8 cellular contexts compared by ENCODE assay signal in genomic region chr2:102187191-102188150, GRCh38. TPM values are rescaled to one million over a fixed set of nuclear protein-coding genes. Genes with fewer than 3 reads are reported as not detected.
A peak's percentile ranks its signal among the peaks of the same experiment; 100 is the strongest.
DNase-seq lines count a peak whose midpoint lies in the region; ATAC-seq and TF ChIP-seq lines count a peak whose summit lies in the region.

No MANE protein-coding gene starts in this region.

- no peaks in the 10 kb centered on the region for H3K27me3 ChIP-seq in SJSA1 (replicated peaks)
- no peaks in the 10 kb centered on the region for H3K27me3 ChIP-seq in right cardiac atrium (ENCODE audit: control insufficient read depth, insufficient read depth)
- no peaks in the 10 kb centered on the region for H3K27me3 ChIP-seq in prostate gland (replicated peaks; ENCODE audit: insufficient read depth)

- H3K27ac Mint-ChIP-seq in activated naive CD4-positive, alpha-beta T cell treated with anti-CD3 and anti-CD28 coated beads, Interleukin-2, amount 50 U/mL, for 72 hours: peak overlapping the region in 1 of 2 donors; percentile 66

- H3K9me3 ChIP-seq in SJSA1 (replicated peaks) (no peaks in the 10 kb centered on the region), right cardiac atrium (ENCODE audit: control insufficient read depth, low read length) (no peaks in the 10 kb centered on the region), prostate gland (no peaks in the 10 kb centered on the region)

- H3K4me3 ChIP-seq in SJSA1 (peak overlapping the region; percentile 10; the same call in 1 of the 2 replicates), right cardiac atrium (ENCODE audit: low read length) (peak overlapping the region; percentile 44), prostate gland (peak overlapping the region; percentile 37 to 43)

- no peaks in the 10 kb centered on the region for H3K36me3 ChIP-seq in SJSA1
- no peaks in the 10 kb centered on the region for H3K36me3 ChIP-seq in prostate gland

- peaks cover 0 to 4% of the 10 kb centered on the region in 2 donors for H3K9me3 Mint-ChIP-seq in activated naive CD4-positive, alpha-beta T cell treated with anti-CD3 and anti-CD28 coated beads, Interleukin-2, amount 50 U/mL, for 72 hours

- intact Hi-C loops in right cardiac atrium (cut with DNase I): loop anchor here in 2 of 4 donors (10.0 kb wide), 2 partner anchors 47 to 257 kb away; no protein-coding TSS in a partner anchor
- intact Hi-C loops in prostate gland (cut with DNase I): loop anchor here (10.0 kb wide), 1 partner anchor 57 kb away; no protein-coding TSS in a partner anchor

- H3K27ac ChIP-seq in SJSA1 (no peak overlapping the region), right cardiac atrium (ENCODE audit: low read length) (peak overlapping the region; percentile 20), prostate gland (peak overlapping the region; percentile 73 to 74)

- peak in 3 of 4 experiments; percentile 14 to 56 (median 51) for TF ChIP-seq CTCF in prostate gland (IDR thresholded peaks at IDR 0.05)

- ATAC-seq in activated naive CD4-positive, alpha-beta T cell treated with anti-CD3 and anti-CD28 coated beads, Interleukin-2, amount 50 U/mL, for 72 hours: peak; percentile 48 to 81
- ATAC-seq in right cardiac atrium: peak; percentile 88 to 89
- no peak for ATAC-seq in HG03097 (IDR thresholded peaks at IDR 0.05; ENCODE audit: low FRiP score, unreplicated experiment)

- H3K4me1 ChIP-seq in SJSA1 (replicated peaks) (no peaks in the 10 kb centered on the region), right cardiac atrium (ENCODE audit: control insufficient read depth, insufficient read depth, low read length) (no peaks in the 10 kb centered on the region), prostate gland (replicated peaks) (peaks cover 5% of the 10 kb centered on the region)

- peaks cover 5 to 14% of the 10 kb centered on the region in 2 donors for H3K36me3 Mint-ChIP-seq in activated naive CD4-positive, alpha-beta T cell treated with anti-CD3 and anti-CD28 coated beads, Interleukin-2, amount 50 U/mL, for 72 hours

- WGBS in right cardiac atrium: 12% methylated on average over 73 of the region's 73 CpGs
- 7% methylated on average over 53 of the region's 73 CpGs for WGBS in prostate gland

- peak; percentile 13 for TF ChIP-seq POLR2A in prostate gland (IDR thresholded peaks at IDR 0.05)

- no peak for DNase-seq in SJSA1 (ENCODE audit: low read depth in 1 of 2, low spot score in 2 of 2)
- peak in 1 of 2 donors; percentile 31 for DNase-seq in activated naive CD4-positive, alpha-beta T cell treated with anti-CD3 and anti-CD28 coated beads, Interleukin-2, amount 50 U/mL, for 72 hours (ENCODE audit: low spot score in 2 of 2)
- peak; percentile 65 to 87 (median 79) for DNase-seq in right cardiac atrium
- no peak for DNase-seq in prostate gland (ENCODE audit: low spot score)
- DNase-seq in NCI-H1092 treated with DMSO at 0.1 percent for 48 hours (lab: John Stamatoyannopoulos, UW): no peak
- no peak for DNase-seq in NCI-H2171 treated with DMSO at 0.1 percent for 48 hours (lab: John Stamatoyannopoulos, UW)
- no peak for DNase-seq in effector CD8-positive, alpha-beta T cell (lab: John Stamatoyannopoulos, UW)

RNA-seq across cellular contexts. Expression of gene IL1RL2, which starts 0.6 kb away (rescaled TPM):
- not detected in 2 replicates for total RNA-seq in SJSA1 (2014; rRNA removed; shearing (Covaris generic))
- under 1 TPM in 1 of 2 donors, not detected in 1; 0.75 TPM for total RNA-seq in activated naive CD4-positive, alpha-beta T cell treated with anti-CD3 and anti-CD28 coated beads, Interleukin-2, amount 50 U/mL, for 72 hours
- total RNA-seq in right cardiac atrium: under 1 TPM; 0.14 to 0.46 (median 0.36) TPM
- 0.07 TPM for polyA plus RNA-seq in right cardiac atrium
- total RNA-seq in prostate gland: 1 to 10 TPM; 1.4 to 3.8 TPM

RNA-seq across cellular contexts. Expression of gene IL1R1, which starts 44.9 kb away (rescaled TPM):
- 10.0 and 12.7 TPM in 2 replicates for total RNA-seq in SJSA1 (2014; rRNA removed; shearing (Covaris generic))
- total RNA-seq in activated naive CD4-positive, alpha-beta T cell treated with anti-CD3 and anti-CD28 coated beads, Interleukin-2, amount 50 U/mL, for 72 hours: 1 to 10 TPM; 6.8 to 6.9 TPM
- total RNA-seq in right cardiac atrium: 100 to 1,000 TPM in 1 of 4 donors, 10 to 100 TPM in 3; 43.2 to 111 (median 60.7) TPM
- polyA plus RNA-seq in right cardiac atrium: 32.2 TPM
- 100 to 1,000 TPM; 112 to 289 TPM for total RNA-seq in prostate gland

Comparison
In these comparisons a context has a peak if more than half of its experiments do, and no peak if none do; other contexts are left out.
1. DNase-seq: peak in right cardiac atrium (3 of 3); none in SJSA1 (0 of 2), prostate gland (single experiment), NCI-H1092 treated with DMSO at 0.1 percent for 48 hours (single experiment), NCI-H2171 treated with DMSO at 0.1 percent for 48 hours (single experiment) and effector CD8-positive, alpha-beta T cell (single experiment).
2. Peak in every context shown above with its lines, with median percentiles within 50 percentile points of each other: H3K4me3 ChIP-seq.